21 cellular contexts compared by ENCODE assay signal in the genomic region with DNA sequence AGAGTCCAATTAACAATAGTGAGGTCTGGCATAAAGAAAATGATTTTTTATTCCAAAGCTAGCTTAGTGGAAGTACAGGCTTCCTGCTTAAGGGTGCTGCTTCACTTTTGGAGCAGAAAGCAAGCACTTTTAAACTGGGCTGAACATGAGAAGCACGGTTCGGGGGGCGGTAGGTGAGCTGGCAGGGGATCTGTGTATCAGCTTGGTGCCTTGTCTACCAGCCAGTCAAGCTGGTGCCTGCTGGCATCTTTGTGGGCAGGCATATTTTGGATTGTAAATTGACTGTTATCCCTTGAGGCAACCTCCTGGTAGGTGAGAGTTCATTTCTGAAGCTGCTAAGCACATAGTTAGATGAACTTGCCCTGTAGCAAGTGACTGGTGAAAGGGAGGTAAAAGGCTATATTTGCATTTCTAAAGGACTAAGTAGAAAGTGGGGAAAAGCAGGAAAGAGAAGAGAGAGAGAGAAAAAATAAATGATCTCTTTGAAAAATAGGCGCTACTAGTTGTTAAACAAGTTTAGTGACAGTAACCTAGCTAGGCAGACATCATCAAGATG.
"Had no signal": no experiment of that assay in that cellular context is flagged by ENCODE, and none has a peak within 500 bp of the region (broad histone marks: within the 10 kb centered on the region; RNA-seq: fewer than 3 reads in every experiment).

No MANE protein-coding gene starts in this region.

- H3K9ac ChIP-seq: parathyroid adenoma had no signal

- DNase-seq: dorsolateral prefrontal cortex; effector CD8-positive, alpha-beta T cell; heart right ventricle; hypothalamus; lower lobe of right lung; mesenchymal stem cell; naive B cell; retina; right lobe of liver; stimulated activated CD4-positive, alpha-beta T cell treated with anti-CD3 and anti-CD28 coated beads, Interleukin-4, amount 100 ng/mL, for 1 hour; stimulated activated CD8-positive, alpha-beta memory T cell treated with anti-CD3 and anti-CD28 coated beads, Interleukin-4, amount 100 ng/mL, for 48 hours; stimulated activated naive CD8-positive, alpha-beta T cell treated with anti-CD3 and anti-CD28 coated beads, Interleukin-15, Interleukin-2, amounts not matched to agents 100 U/mL and 50 U/mL, for 24 hours; tibial artery; upper lobe of left lung; uterus had no signal

- H3K4me3 ChIP-seq: coronary artery, dorsolateral prefrontal cortex, heart right ventricle, left lung, lower lobe of right lung, prostate gland, right lobe of liver, tibial artery, upper lobe of left lung, uterus had no signal

- H3K27me3 ChIP-seq: dorsolateral prefrontal cortex, heart right ventricle, left lung, right lobe of liver, tibial artery, upper lobe of left lung, uterus had no signal

- H2AFZ ChIP-seq: parathyroid adenoma had no signal

- H3K27ac ChIP-seq: coronary artery, dorsolateral prefrontal cortex, heart right ventricle, left lung, lower lobe of right lung, parathyroid adenoma, prostate gland, right lobe of liver, tibial artery, upper lobe of left lung, uterus had no signal

- H3K79me2 ChIP-seq: parathyroid adenoma had no signal

- ATAC-seq: esophagus mucosa; heart right ventricle; left lung; lower lobe of right lung; stimulated activated effector memory CD8-positive, alpha-beta T cell treated with anti-CD3 and anti-CD28 coated beads, Interleukin-12 subunit alpha, Interleukin-12 subunit beta, amount 100 ng/mL, for 72 hours; stimulated activated naive CD8-positive, alpha-beta T cell treated with anti-CD3 and anti-CD28 coated beads, Interleukin-15, Interleukin-2, amounts not matched to agents 100 U/mL and 50 U/mL, for 24 hours had no signal

- H3K9me3 ChIP-seq: lower lobe of right lung, prostate gland, right lobe of liver, uterus had no signal

- H3K36me3 ChIP-seq: heart right ventricle, left lung, lower lobe of right lung, prostate gland, right lobe of liver, tibial artery, upper lobe of left lung, uterus had no signal

- H3K4me1 ChIP-seq: heart right ventricle, left lung, lower lobe of right lung, parathyroid adenoma, prostate gland, right lobe of liver, tibial artery, upper lobe of left lung, uterus had no signal
